Comparison of ENCODE assay signal across 12 cellular contexts in the genomic region with DNA sequence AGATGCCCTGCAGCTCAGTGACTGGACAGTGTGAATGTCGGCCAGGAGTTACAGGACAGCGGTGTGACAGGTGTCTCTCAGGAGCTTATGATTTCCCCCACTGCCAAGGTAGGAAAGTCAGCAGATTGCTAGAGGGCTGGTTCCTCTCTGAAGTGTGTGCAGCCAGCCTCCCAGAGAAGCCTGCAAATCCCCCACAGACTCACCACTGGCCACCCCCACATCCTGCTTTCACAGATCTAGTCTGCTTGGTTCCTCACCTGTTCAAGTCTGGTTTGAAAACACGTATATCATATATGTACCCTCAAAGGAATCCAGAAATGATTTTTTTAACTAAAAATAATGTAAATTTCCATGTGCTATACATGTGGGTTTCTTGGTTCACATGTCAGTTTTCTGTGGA.
DNase-seq lines count a peak whose midpoint lies in the region; ATAC-seq and TF ChIP-seq lines count a peak whose summit lies in the region.
"Had no signal": no experiment of that assay in that cellular context is flagged by ENCODE, and none has a peak within 500 bp of the region (broad histone marks: within the 10 kb centered on the region; RNA-seq: fewer than 3 reads in every experiment).

No MANE protein-coding gene starts in this region.

- H3K9ac ChIP-seq in PC-3 (ENCODE audit: low read length): no peak overlapping the region

- CTCF ChIA-PET in CD4-positive, alpha-beta memory T cell (lab: Charles Lee; ENCODE audit: partially characterized antibody): interaction anchor here (1.0 to 4.2 kb wide), 7 partner anchors 10 to 310 kb away, joined by 3 to 35 read pairs (median 4); no protein-coding TSS in a partner anchor
- CTCF ChIA-PET in PC-3 (lab: Charles Lee): no interaction called here

- H3K27me3 ChIP-seq in CD4-positive, alpha-beta memory T cell (ENCODE audit: insufficient read depth, low read length): no peaks in the 10 kb centered on the region
- H3K27me3 ChIP-seq in PC-3 (ENCODE audit: low read length): no peaks in the 10 kb centered on the region
- H3K27me3 ChIP-seq: adrenal gland had no signal

- no peak overlapping the region for H3K4me3 ChIP-seq in CD4-positive, alpha-beta memory T cell (ENCODE audit: low read length in 2 of 2)
- no peak overlapping the region for H3K4me3 ChIP-seq in PC-3 (ENCODE audit: low read length)
- H3K4me3 ChIP-seq: adrenal gland had no signal

- H3F3A ChIP-seq in PC-3 (ENCODE audit: low read length, unreplicated experiment): no peaks in the 10 kb centered on the region

- peak overlapping the region in 1 of 7 donors; percentile 23 for H3K27ac Mint-ChIP-seq in CD4-positive, alpha-beta memory T cell
- no peak overlapping the region for H3K27ac Mint-ChIP-seq in activated naive CD8-positive, alpha-beta T cell treated with anti-CD3 and anti-CD28 coated beads, Interleukin-2, amount 50 U/mL, for 24 hours

- no TSS peak for BruUV-seq in PC-3 (replicated peaks; lab: Mats Ljungman, UMichigan)

- no peaks in the 10 kb centered on the region for H3K36me3 ChIP-seq in CD4-positive, alpha-beta memory T cell (ENCODE audit: insufficient read depth, low read length)
- peaks cover 65% of the 10 kb centered on the region for H3K36me3 ChIP-seq in PC-3 (ENCODE audit: low read depth, low read length)
- H3K36me3 ChIP-seq: adrenal gland had no signal

- no peaks in the 10 kb centered on the region for H3K9me3 ChIP-seq in CD4-positive, alpha-beta memory T cell (ENCODE audit: control insufficient read depth in 1 of 2, low read length in 2 of 2)
- no peaks in the 10 kb centered on the region for H3K9me3 ChIP-seq in PC-3 (ENCODE audit: low read length)
- H3K9me3 ChIP-seq: adrenal gland had no signal

- ATAC-seq in GM19035 (IDR thresholded peaks at IDR 0.05; ENCODE audit: unreplicated experiment) (peak; percentile 52), PC-3 (no peak)
- ATAC-seq in activated naive CD8-positive, alpha-beta T cell treated with anti-CD3 and anti-CD28 coated beads, Interleukin-2, amount 50 U/mL, for 24 hours: peak; percentile 74
- ATAC-seq: left cardiac atrium had no signal

- H4K20me1 ChIP-seq in PC-3 (ENCODE audit: low read length): no peaks in the 10 kb centered on the region

- no peaks in the 10 kb centered on the region for H3K9me2 ChIP-seq in PC-3 (replicated peaks; ENCODE audit: low read length)

- DNase-seq in CD4-positive, alpha-beta memory T cell: peak in 4 of 5 donors; percentile 17 to 25 (median 21)
- DNase-seq in RPMI8226 (peak; percentile 15), HCEC 1CT (no peak), PC-3 (no peak), AG08396 (ENCODE audit: low spot score) (no peak), DMS153 treated with DMSO at 0.1 percent for 48 hours (lab: John Stamatoyannopoulos, UW; ENCODE audit: unreplicated experiment) (no peak)
- DNase-seq in activated naive CD8-positive, alpha-beta T cell treated with anti-CD3 and anti-CD28 coated beads, Interleukin-2, amount 50 U/mL, for 24 hours: peak; percentile 22
- DNase-seq: adrenal gland, glutamatergic neuron, left cardiac atrium had no signal

- H3K36me3 Mint-ChIP-seq in CD4-positive, alpha-beta memory T cell: no peaks in the 10 kb centered on the region
- H3K36me3 Mint-ChIP-seq in activated naive CD8-positive, alpha-beta T cell treated with anti-CD3 and anti-CD28 coated beads, Interleukin-2, amount 50 U/mL, for 24 hours (ENCODE audit: low read depth): peaks cover 2% of the 10 kb centered on the region

- no peak overlapping the region for H3K4me3 Mint-ChIP-seq in CD4-positive, alpha-beta memory T cell
- no peak overlapping the region for H3K4me3 Mint-ChIP-seq in activated naive CD8-positive, alpha-beta T cell treated with anti-CD3 and anti-CD28 coated beads, Interleukin-2, amount 50 U/mL, for 24 hours

- no peak overlapping the region for H2AFZ ChIP-seq in PC-3 (ENCODE audit: low read length)

- peaks cover 13% of the 10 kb centered on the region for H3K4me1 ChIP-seq in CD4-positive, alpha-beta memory T cell (ENCODE audit: insufficient read depth, low read length)
- no peaks in the 10 kb centered on the region for H3K4me1 ChIP-seq in PC-3 (ENCODE audit: insufficient read depth, low read length)

- H3K4me1 Mint-ChIP-seq in CD4-positive, alpha-beta memory T cell: peaks cover 2 to 16% (median 9%) of the 10 kb centered on the region in 4 donors
- H3K4me1 Mint-ChIP-seq in activated naive CD8-positive, alpha-beta T cell treated with anti-CD3 and anti-CD28 coated beads, Interleukin-2, amount 50 U/mL, for 24 hours: peaks cover 23% of the 10 kb centered on the region

- H3K79me2 ChIP-seq in PC-3 (ENCODE audit: low read length): no peaks in the 10 kb centered on the region

- H3K27me3 Mint-ChIP-seq in CD4-positive, alpha-beta memory T cell: no peaks in the 10 kb centered on the region
- H3K27me3 Mint-ChIP-seq in activated naive CD8-positive, alpha-beta T cell treated with anti-CD3 and anti-CD28 coated beads, Interleukin-2, amount 50 U/mL, for 24 hours: peaks cover 3% of the 10 kb centered on the region

- no peak for TF ChIP-seq CTCF in PC-3 (conservative IDR thresholded peaks at IDR 0.05; ENCODE audit: low read depth, low read length)

- POLR2A ChIA-PET in CD4-positive, alpha-beta memory T cell (lab: Charles Lee; ENCODE audit: partially characterized antibody): interaction anchor here (1.0 kb wide), 1 partner anchor 189 kb away, joined by 3 read pairs; no protein-coding TSS in a partner anchor
- POLR2A ChIA-PET in PC-3 (lab: Charles Lee; ENCODE audit: unreplicated experiment): no interaction called here

- peaks cover 0 to 4% (median 0%) of the 10 kb centered on the region in 8 donors for H3K9me3 Mint-ChIP-seq in CD4-positive, alpha-beta memory T cell
- no peaks in the 10 kb centered on the region for H3K9me3 Mint-ChIP-seq in activated naive CD8-positive, alpha-beta T cell treated with anti-CD3 and anti-CD28 coated beads, Interleukin-2, amount 50 U/mL, for 24 hours

- intact Hi-C loops in CD4-positive, alpha-beta memory T cell (cut with micrococcal nuclease): loop anchor here (5.0 kb wide), 3 partner anchors 52 to 678 kb away; no protein-coding TSS in a partner anchor
- intact Hi-C loops in PC-3 (cut with micrococcal nuclease): no loop called here

- no peak overlapping the region for H3K27ac ChIP-seq in CD4-positive, alpha-beta memory T cell (ENCODE audit: low read depth, low read length)
- no peak overlapping the region for H3K27ac ChIP-seq in PC-3 (ENCODE audit: low read length)
- H3K27ac ChIP-seq: adrenal gland, RWPE1 had no signal

- H3K4me2 ChIP-seq in PC-3 (ENCODE audit: low read length): no peak overlapping the region

Comparison
In these comparisons a context has a peak if more than half of its experiments do, and no peak if none do; other contexts are left out.
1. DNase-seq: peak in CD4-positive, alpha-beta memory T cell (4 of 5), RPMI8226 (single experiment) and activated naive CD8-positive, alpha-beta T cell treated with anti-CD3 and anti-CD28 coated beads, Interleukin-2, amount 50 U/mL, for 24 hours (single experiment); none in HCEC 1CT (single experiment), PC-3 (single experiment), AG08396 (single experiment) and DMS153 treated with DMSO at 0.1 percent for 48 hours (single experiment).